In the genomic region with DNA sequence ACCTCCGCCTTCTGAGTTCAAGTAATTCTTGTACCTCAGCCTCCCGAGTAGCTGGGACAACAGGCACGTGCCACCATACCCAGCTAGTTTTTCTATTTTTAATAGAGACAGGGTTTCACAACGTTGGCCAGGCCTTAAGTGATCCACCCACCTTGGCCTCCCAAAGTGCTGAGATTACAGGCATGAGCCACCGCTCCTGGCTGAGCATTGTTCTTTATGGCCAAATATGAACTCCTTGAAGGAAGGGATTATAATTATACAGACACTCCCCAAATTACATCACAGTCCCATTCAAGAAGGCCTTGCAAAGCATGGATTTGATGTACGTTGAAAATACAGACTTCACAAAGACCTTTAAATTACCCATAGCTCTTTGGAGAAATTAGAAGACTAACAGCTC, we compare ENCODE assay signal across 23 cellular contexts.
"Had no signal": no experiment of that assay in that cellular context is flagged by ENCODE, and none has a peak within 500 bp of the region (broad histone marks: within the 10 kb centered on the region; RNA-seq: fewer than 3 reads in every experiment).

No MANE protein-coding gene starts in this region.

- ATAC-seq: mucosa of descending colon had no signal

- H3K4me1 Mint-ChIP-seq: endodermal cell had no signal

- H3K27ac Mint-ChIP-seq: activated B cell treated with CpG ODN at 0.5 μM for 24 hours; activated CD4-positive, alpha-beta T cell treated with anti-CD3 and anti-CD28 coated beads for 36 hours; activated naive CD8-positive, alpha-beta T cell; activated T-helper 2 cell treated with anti-CD3 and anti-CD28 coated beads, Interferon-gamma antibody, Interleukin-2, Interleukin-4, amounts not matched to agents 10 μg/mL and 5 μg/mL and 100 μg/mL, durations not matched to agents 14 hours and 24 hours and 36 hours; endodermal cell; memory B cell; nephron progenitor cell had no signal

- H3K27me3 ChIP-seq: heart right ventricle, right lobe of liver, upper lobe of right lung had no signal

- H3K9me3 ChIP-seq: mucosa of descending colon, right lobe of liver, upper lobe of right lung had no signal

- H3K9me3 Mint-ChIP-seq: activated T-cell treated with anti-CD3 and anti-CD28 coated beads, Interleukin-2, amount 50 U/mL, for 4 hours; endodermal cell had no signal

- H3K36me3 ChIP-seq: heart right ventricle, right lobe of liver, upper lobe of right lung had no signal

- DNase-seq: activated B cell treated with CpG ODN at 0.5 μM for 24 hours; activated CD4-positive, alpha-beta T cell treated with anti-CD3 and anti-CD28 coated beads for 36 hours; activated CD4-positive, alpha-beta T cell treated with anti-CD3 and anti-CD28 coated beads, Interleukin-2, amount 50 U/mL, for 48 hours; activated CD8-positive, alpha-beta memory T cell treated with anti-CD3 and anti-CD28 coated beads, Interleukin-2, amount 50 U/mL, for 48 hours; activated naive CD4-positive, alpha-beta T cell; activated T-cell treated with anti-CD3 and anti-CD28 coated beads, Interleukin-2, amount 50 U/mL, for 4 hours; endodermal cell; heart right ventricle; islet precursor cell; left cardiac atrium; mucosa of descending colon; nephron progenitor cell; right lobe of liver; stimulated activated CD4-positive, alpha-beta T cell treated with anti-CD3 and anti-CD28 coated beads, Interleukin-15, amount 100 ng/mL, for 24 hours; stimulated activated CD8-positive, alpha-beta memory T cell treated with anti-CD3 and anti-CD28 coated beads, Interleukin-4, amount 100 ng/mL, for 48 hours; stimulated activated naive CD4-positive, alpha-beta T cell treated with Interleukin-2 at 50 U/mL for 16 hours; T-helper 1 cell; upper lobe of right lung had no signal

- H3K27me3 Mint-ChIP-seq: activated B cell treated with CpG ODN at 0.5 μM for 24 hours; activated CD4-positive, alpha-beta T cell treated with anti-CD3 and anti-CD28 coated beads for 36 hours; memory B cell had no signal

- H3K27ac ChIP-seq: coronary artery, right lobe of liver, upper lobe of right lung had no signal

- H3K36me3 Mint-ChIP-seq: activated naive CD8-positive, alpha-beta T cell; memory B cell had no signal

- H3K4me1 ChIP-seq: right lobe of liver, upper lobe of right lung had no signal

- H3K4me3 Mint-ChIP-seq: activated B cell treated with CpG ODN at 0.5 μM for 24 hours; activated CD4-positive, alpha-beta T cell treated with anti-CD3 and anti-CD28 coated beads for 36 hours; activated naive CD8-positive, alpha-beta T cell; activated T-cell treated with anti-CD3 and anti-CD28 coated beads, Interleukin-2, amount 50 U/mL, for 4 hours; endodermal cell; nephron progenitor cell had no signal

- H3K4me3 ChIP-seq: coronary artery, heart right ventricle, mucosa of descending colon, right lobe of liver, skin epidermis, upper lobe of right lung had no signal
